Comparison of ENCODE assay signal across 17 cellular contexts in the genomic region with DNA sequence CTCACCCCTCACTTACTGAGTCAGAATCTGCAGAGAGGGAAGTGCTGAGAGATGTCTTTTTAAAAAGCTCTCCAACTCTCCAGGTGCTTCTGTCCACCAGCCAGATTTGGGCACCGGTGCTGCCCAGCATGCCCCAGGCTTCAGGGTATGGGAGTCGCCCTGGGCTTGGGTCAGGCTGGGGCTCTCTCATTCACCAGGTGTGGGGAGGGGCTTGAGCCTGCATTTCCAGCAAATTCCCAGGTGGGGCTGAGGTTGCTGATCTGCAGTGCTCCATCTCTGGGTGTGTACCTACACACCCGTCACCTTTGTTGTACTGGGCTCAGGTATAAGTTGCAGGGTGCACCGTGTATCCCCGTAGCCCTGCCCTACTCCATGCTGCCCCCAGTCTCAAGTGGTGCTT. TPM values are rescaled to one million over a fixed set of nuclear protein-coding genes. Genes with fewer than 3 reads are reported as not detected.
DNase-seq lines count a peak whose midpoint lies in the region; ATAC-seq and TF ChIP-seq lines count a peak whose summit lies in the region.
"Had no signal": no experiment of that assay in that cellular context is flagged by ENCODE, and none has a peak within 500 bp of the region (broad histone marks: within the 10 kb centered on the region; RNA-seq: fewer than 3 reads in every experiment).

No MANE protein-coding gene starts in this region.

- ATAC-seq in left cardiac atrium, result no peak
- ATAC-seq in heart left ventricle, result peak in 1 of 4 donors; percentile 7
- ATAC-seq in mucosa of descending colon, result peak; percentile 47

- H3K36me3 ChIP-seq in cardiac muscle cell (no peaks in the 10 kb centered on the region), heart left ventricle (peaks cover 0 to 4% (median 0%) of the 10 kb centered on the region in 9 donors), mucosa of descending colon (ENCODE audit: low read depth) (no peaks in the 10 kb centered on the region), spleen (peaks cover 0 to 62% (median 12%) of the 10 kb centered on the region in 6 donors)

- 73 to 88% (median 81%) methylated on average over 4 to 5 of the region's 5 CpGs for WGBS in heart left ventricle, 4 donors
- 75 to 98% (median 95%) methylated on average over 1 to 5 of the region's 5 CpGs for WGBS in spleen, 5 donors

- no peak for TF ChIP-seq POLR2A in heart left ventricle (IDR thresholded peaks at IDR 0.05)
- TF ChIP-seq POLR2A in spleen (IDR thresholded peaks at IDR 0.05), result no peak

- TF ChIP-seq CTCF in cardiac muscle cell (IDR thresholded peaks at IDR 0.05; ENCODE audit: low read depth, low read length), result no peak
- no peak for TF ChIP-seq CTCF in heart left ventricle (IDR thresholded peaks at IDR 0.05)
- TF ChIP-seq CTCF in mucosa of descending colon (IDR thresholded peaks at IDR 0.05), result no peak
- no peak for TF ChIP-seq CTCF in spleen (IDR thresholded peaks at IDR 0.05 in 8 of 11, conservative IDR thresholded peaks at IDR 0.05 in 3 of 11)

- DNase-seq in cardiac muscle cell (ENCODE audit: low read depth in 1 of 2, low spot score in 1 of 2) (no peak), left cardiac atrium (no peak), heart left ventricle (no peak), mucosa of descending colon (no peak), spleen (no peak), NCI-H1694 (lab: John Stamatoyannopoulos, UW) (no peak), NCI-H2107 (lab: John Stamatoyannopoulos, UW) (no peak), AG08396 (ENCODE audit: low spot score) (no peak)
- DNase-seq: CD4-positive, alpha-beta memory T cell; DMS153; GDM1; GOT3; NCI-H1092 treated with DMSO at 0.1 percent for 48 hours; NCI-H146; NCI-H446 treated with DMSO at 0.1 percent for 48 hours; SJCRH30 had no signal

- H3K4me1 ChIP-seq in cardiac muscle cell (ENCODE audit: low read depth), result peaks cover 19% of the 10 kb centered on the region
- H3K4me1 ChIP-seq in heart left ventricle, result peaks cover 0 to 45% (median 6%) of the 10 kb centered on the region in 12 donors
- H3K4me1 ChIP-seq in mucosa of descending colon (ENCODE audit: low read depth), result no peaks in the 10 kb centered on the region
- no peaks in the 10 kb centered on the region for H3K4me1 ChIP-seq in spleen

- H3K27ac ChIP-seq in cardiac muscle cell (peak overlapping the region; percentile 80), heart left ventricle (peak overlapping the region in 11 of 12 donors; percentile 13 to 94 (median 83)), spleen (no peak overlapping the region)
- H3K27ac ChIP-seq: RWPE1, SJCRH30 had no signal

- intact Hi-C loops in left cardiac atrium (cut with DNase I), result no loop called here
- intact Hi-C loops in heart left ventricle (cut with DNase I), result no loop called here
- intact Hi-C loops in mucosa of descending colon (cut with DNase I, micrococcal nuclease), result no loop called here
- intact Hi-C loops in spleen (cut with DNase I; ENCODE audit: low total_unique reads), result no loop called here

- no peak overlapping the region for H3K4me3 ChIP-seq in cardiac muscle cell
- H3K4me3 ChIP-seq in heart left ventricle, result no peak overlapping the region
- H3K4me3 ChIP-seq in mucosa of descending colon, result no peak overlapping the region
- no peak overlapping the region for H3K4me3 ChIP-seq in spleen
- H3K4me3 ChIP-seq: SJCRH30 had no signal

- no peaks in the 10 kb centered on the region for H3K9me3 ChIP-seq in cardiac muscle cell (ENCODE audit: low read depth)
- H3K9me3 ChIP-seq in heart left ventricle, result no peaks in the 10 kb centered on the region
- no peaks in the 10 kb centered on the region for H3K9me3 ChIP-seq in mucosa of descending colon
- no peaks in the 10 kb centered on the region for H3K9me3 ChIP-seq in spleen
- H3K9me3 ChIP-seq: SJCRH30 had no signal

- H3K27me3 ChIP-seq in cardiac muscle cell (no peaks in the 10 kb centered on the region), heart left ventricle (no peaks in the 10 kb centered on the region), spleen (replicated peaks in 1 of 7) (no peaks in the 10 kb centered on the region)
- H3K27me3 ChIP-seq: SJCRH30 had no signal

RNA-seq across cellular contexts. Expression of a gene that starts 23.4 kb away (rescaled TPM):
- 6.1 and 7.6 TPM in 2 replicates for total RNA-seq in cardiac muscle cell
- 2.6 and 6.3 TPM in 2 replicates for polyA plus RNA-seq in cardiac muscle cell
- 10 to 100 TPM in 1 of 2 donors, 1 to 10 TPM in 1; 7.4 to 10.7 TPM for total RNA-seq in left cardiac atrium
- total RNA-seq in heart left ventricle, result 10 to 100 TPM in 4 of 9 donors, 1 to 10 TPM in 5; 5.8 to 12.3 (median 9.7) TPM
- polyA plus RNA-seq in heart left ventricle, result 1 to 10 TPM; 5.4 to 8.0 TPM
- total RNA-seq in mucosa of descending colon, result 1 to 10 TPM in 1 of 3 donors, under 1 TPM in 2; 0.46 to 2.8 (median 0.55) TPM
- 10 to 100 TPM in 1 of 7 donors, 1 to 10 TPM in 6; 2.2 to 10.1 (median 5.0) TPM for total RNA-seq in spleen
- polyA plus RNA-seq in spleen, result 1 to 10 TPM in 1 of 3 donors, under 1 TPM in 2; 0.54 to 2.0 (median 0.93) TPM
- total RNA-seq: CD4-positive, alpha-beta memory T cell had no signal
- polyA plus RNA-seq: CD4-positive, alpha-beta memory T cell had no signal

Comparison
In these comparisons a context has a peak if more than half of its experiments do, and no peak if none do; other contexts are left out.
1. H3K27ac ChIP-seq: peak in cardiac muscle cell (single experiment) and heart left ventricle (11 of 12); none in spleen (0 of 8).